Comparison of ENCODE assay signal across 9 cellular contexts in genomic region chr2:234495076-234495800, GRCh38.
DNase-seq lines count a peak whose midpoint lies in the region; ATAC-seq lines count a peak whose summit lies in the region.
"Had no signal": no experiment of that assay in that cellular context is flagged by ENCODE, and none has a peak within 500 bp of the region (broad histone marks: within the 10 kb centered on the region; RNA-seq: fewer than 3 reads in every experiment).

No MANE protein-coding gene starts in this region.

- peaks cover 15% of the 10 kb centered on the region for H3K4me1 ChIP-seq in iPS-18a (ENCODE audit: control insufficient read depth, low read depth, low read length)

- peaks cover 23% of the 10 kb centered on the region for H3K27me3 ChIP-seq in iPS-18a (ENCODE audit: control insufficient read depth, insufficient read depth, low read length)

- no peaks in the 10 kb centered on the region for H3K36me3 Mint-ChIP-seq in activated naive CD8-positive, alpha-beta T cell

- no peaks in the 10 kb centered on the region for H3K36me3 ChIP-seq in iPS-18a (ENCODE audit: control insufficient read depth, low read depth, low read length)
- H3K36me3 ChIP-seq: neutrophil had no signal

- H3K27ac ChIP-seq in iPS-18a (ENCODE audit: low read length), result no peak overlapping the region
- H3K27ac ChIP-seq: neutrophil had no signal

- no peaks in the 10 kb centered on the region for H3K9me3 Mint-ChIP-seq in activated naive CD8-positive, alpha-beta T cell (ENCODE audit: low read depth)
- no peaks in the 10 kb centered on the region for H3K9me3 Mint-ChIP-seq in stimulated activated naive CD8-positive, alpha-beta T cell treated with anti-CD3 and anti-CD28 coated beads, Interleukin-15, amount 100 ng/mL, for 72 hours

- peak overlapping the region; percentile 93 for H3K27ac Mint-ChIP-seq in activated naive CD8-positive, alpha-beta T cell
- peak overlapping the region; percentile 96 to 97 for H3K27ac Mint-ChIP-seq in stimulated activated naive CD8-positive, alpha-beta T cell treated with anti-CD3 and anti-CD28 coated beads, Interleukin-15, amount 100 ng/mL, for 72 hours

- H3K9ac ChIP-seq in iPS-18a (ENCODE audit: low read length), result peak overlapping the region; percentile 78

- H3K4me3 Mint-ChIP-seq in activated naive CD8-positive, alpha-beta T cell, result peak overlapping the region; percentile 97
- H3K4me3 Mint-ChIP-seq in stimulated activated naive CD8-positive, alpha-beta T cell treated with anti-CD3 and anti-CD28 coated beads, Interleukin-15, amount 100 ng/mL, for 72 hours, result peak overlapping the region; percentile 90 to 94

- no peaks in the 10 kb centered on the region for H3K27me3 Mint-ChIP-seq in activated naive CD8-positive, alpha-beta T cell
- no peaks in the 10 kb centered on the region for H3K27me3 Mint-ChIP-seq in stimulated activated naive CD8-positive, alpha-beta T cell treated with anti-CD3 and anti-CD28 coated beads, Interleukin-15, amount 100 ng/mL, for 72 hours

- H3K9me3 ChIP-seq in iPS-18a (ENCODE audit: control insufficient read depth, low read depth, low read length), result no peaks in the 10 kb centered on the region
- H3K9me3 ChIP-seq: neutrophil had no signal

- peaks cover 63% of the 10 kb centered on the region for H3K4me1 Mint-ChIP-seq in activated naive CD8-positive, alpha-beta T cell (ENCODE audit: low read depth)
- H3K4me1 Mint-ChIP-seq in stimulated activated naive CD8-positive, alpha-beta T cell treated with anti-CD3 and anti-CD28 coated beads, Interleukin-15, amount 100 ng/mL, for 72 hours, result peaks cover 52% of the 10 kb centered on the region

- DNase-seq in AG08396 (ENCODE audit: low spot score) (peak; percentile 47), HK-2 (ENCODE audit: unreplicated experiment) (peak; percentile 32), UCSD-AML1 (lab: John Stamatoyannopoulos, UW; ENCODE audit: unreplicated experiment) (no peak), kidney glomerular epithelial cell (lab: John Stamatoyannopoulos, UW) (no peak)
- DNase-seq in stimulated activated naive CD8-positive, alpha-beta T cell treated with anti-CD3 and anti-CD28 coated beads, Interleukin-15, amount 100 ng/mL, for 72 hours, result peak in 1 of 2 donors; percentile 38

- peak overlapping the region; percentile 88 for H3K4me3 ChIP-seq in iPS-18a (ENCODE audit: low read length)

- ATAC-seq in stimulated activated naive CD8-positive, alpha-beta T cell treated with anti-CD3 and anti-CD28 coated beads, Interleukin-15, amount 100 ng/mL, for 72 hours, result no peak
- no peak for ATAC-seq in HG02798 (IDR thresholded peaks at IDR 0.05; ENCODE audit: poor library complexity, unreplicated experiment)

Comparison
In these comparisons a context has a peak if more than half of its experiments do, and no peak if none do; other contexts are left out.
1. DNase-seq: peak in AG08396 (single experiment) and HK-2 (single experiment); none in UCSD-AML1 (single experiment) and kidney glomerular epithelial cell (single experiment).